Comparison of ENCODE assay signal across 8 cellular contexts in the genomic region with DNA sequence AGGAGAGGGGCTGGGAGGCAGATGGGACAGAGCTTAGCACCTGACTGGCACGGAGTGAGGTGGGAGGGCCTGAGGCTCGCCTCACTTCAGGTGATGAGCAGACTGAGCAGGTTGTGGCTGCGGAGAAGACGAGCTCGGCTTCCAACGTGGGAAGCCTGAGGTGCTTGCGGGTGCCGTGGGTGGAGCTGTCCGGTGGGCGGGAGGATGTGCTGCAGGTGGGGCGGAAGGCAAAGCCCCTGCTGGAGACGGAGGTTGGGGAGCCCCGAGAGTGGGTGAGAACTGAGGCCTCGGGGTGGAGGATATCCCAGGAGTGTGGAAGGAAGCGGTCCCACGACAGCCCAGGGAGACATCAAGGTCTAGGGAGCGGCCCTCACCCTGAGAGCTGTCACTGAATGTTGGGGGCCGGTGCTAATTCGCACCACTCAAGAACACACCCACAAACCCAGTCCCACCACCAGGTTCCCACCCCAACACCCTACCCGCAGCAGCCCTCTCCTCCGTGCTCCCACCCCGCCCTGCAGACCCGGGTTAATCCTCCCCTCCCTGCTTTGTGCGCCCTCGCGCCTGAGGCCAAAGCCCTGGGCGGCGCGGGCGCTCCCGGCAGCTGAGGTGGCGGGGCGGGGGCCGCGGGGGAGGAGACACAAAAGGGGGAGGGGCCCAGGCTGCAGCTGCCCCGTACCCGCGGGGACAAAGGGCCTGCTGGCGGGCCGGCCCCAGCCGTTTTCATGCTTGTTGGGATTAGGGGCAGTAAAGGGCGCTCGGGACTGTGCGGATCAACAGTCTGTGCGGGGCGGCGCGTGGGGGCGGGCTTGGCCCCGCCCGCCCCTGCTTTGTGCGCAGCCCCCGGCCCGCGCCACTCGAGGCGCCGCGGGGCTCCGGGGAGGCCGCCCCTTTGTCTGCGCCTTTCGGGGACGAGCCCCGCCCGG. TPM values are rescaled to one million over a fixed set of nuclear protein-coding genes. Genes with fewer than 3 reads are reported as not detected.
DNase-seq lines count a peak whose midpoint lies in the region; ATAC-seq and TF ChIP-seq lines count a peak whose summit lies in the region.

No MANE protein-coding gene starts in this region.

- peak overlapping the region; percentile 72 for H2AFZ ChIP-seq in MM.1S (ENCODE audit: low read length)

- H3K79me2 ChIP-seq in MM.1S (ENCODE audit: low read length) = no peaks in the 10 kb centered on the region

- H3K9me2 ChIP-seq in MM.1S (replicated peaks; ENCODE audit: insufficient read depth, low read length) = no peaks in the 10 kb centered on the region

- no peaks in the 10 kb centered on the region for H3K9me3 ChIP-seq in CD4-positive, alpha-beta memory T cell (ENCODE audit: control insufficient read depth in 1 of 2, low read length in 2 of 2)
- no peaks in the 10 kb centered on the region for H3K9me3 ChIP-seq in MM.1S (replicated peaks; ENCODE audit: insufficient read depth, low read length)
- no peaks in the 10 kb centered on the region for H3K9me3 ChIP-seq in mesodermal cell (ENCODE audit: control insufficient read depth, low read length)
- no peaks in the 10 kb centered on the region for H3K9me3 ChIP-seq in subcutaneous abdominal adipose tissue (ENCODE audit: control insufficient read depth in 5 of 5, low read length in 5 of 5)

- H3K36me3 Mint-ChIP-seq in CD4-positive, alpha-beta memory T cell = no peaks in the 10 kb centered on the region

- peak; percentile 17 to 49 (median 29) for DNase-seq in CD4-positive, alpha-beta memory T cell
- peak; percentile 27 for DNase-seq in MM.1S
- peak; percentile 42 for DNase-seq in activated CD4-positive, CD25-positive, alpha-beta regulatory T cell treated with anti-CD3 and anti-CD28 coated beads, Interleukin-2, amount 50 U/mL, for 72 hours
- DNase-seq in effector CD4-positive, alpha-beta T cell = peak; percentile 18
- DNase-seq in cerebellar cortex (ENCODE audit: low spot score) = no peak

- no peak for TF ChIP-seq CTCF in MM.1S (IDR thresholded peaks at IDR 0.05; ENCODE audit: low read length)

- no peaks in the 10 kb centered on the region for H3K9me3 Mint-ChIP-seq in CD4-positive, alpha-beta memory T cell

- H3K27ac ChIP-seq in CD4-positive, alpha-beta memory T cell (ENCODE audit: low read depth, low read length) = no peak overlapping the region
- H3K27ac ChIP-seq in MM.1S (ENCODE audit: low read length) (no peak overlapping the region), mesodermal cell (ENCODE audit: low read depth, low read length, severe bottlenecking) (peak overlapping the region; percentile 45), subcutaneous abdominal adipose tissue (ENCODE audit: low read depth, low read length) (no peak overlapping the region)

- peaks cover 30 to 31% of the 10 kb centered on the region in 2 donors for H3K27me3 Mint-ChIP-seq in CD4-positive, alpha-beta memory T cell

- peaks cover 13 to 21% (median 18%) of the 10 kb centered on the region in 4 donors for H3K4me1 Mint-ChIP-seq in CD4-positive, alpha-beta memory T cell

- H3K36me3 ChIP-seq in CD4-positive, alpha-beta memory T cell (ENCODE audit: insufficient read depth, low read length) = no peaks in the 10 kb centered on the region
- H3K36me3 ChIP-seq in MM.1S (replicated peaks; ENCODE audit: insufficient read depth, low read length) (no peaks in the 10 kb centered on the region), mesodermal cell (ENCODE audit: control insufficient read depth, insufficient read depth, low read length) (no peaks in the 10 kb centered on the region), subcutaneous abdominal adipose tissue (ENCODE audit: control insufficient read depth in 5 of 5, insufficient read depth in 5 of 5, low read length in 5 of 5) (peaks cover 0 to 4% (median 0%) of the 10 kb centered on the region in 5 donors)

- peak overlapping the region; percentile 77 to 94 (median 88) for H3K4me3 Mint-ChIP-seq in CD4-positive, alpha-beta memory T cell

- H4K20me1 ChIP-seq in MM.1S (ENCODE audit: insufficient read depth, low read length) = no peaks in the 10 kb centered on the region

- H3K4me3 ChIP-seq in CD4-positive, alpha-beta memory T cell (ENCODE audit: low read length in 2 of 2) = peak overlapping the region in 1 of 2 donors; percentile 42
- H3K4me3 ChIP-seq in MM.1S (ENCODE audit: low read length) (peak overlapping the region; percentile 45), mesodermal cell (ENCODE audit: extremely low read depth, insufficient read depth, low read length, poor library complexity, severe bottlenecking) (peak overlapping the region; percentile 51), subcutaneous abdominal adipose tissue (ENCODE audit: low read depth in 1 of 5, low read length in 5 of 5) (peak overlapping the region in 4 of 5 donors; percentile 36 to 62 (median 50))

- peak overlapping the region in 6 of 7 donors; percentile 17 to 78 (median 48) for H3K27ac Mint-ChIP-seq in CD4-positive, alpha-beta memory T cell

- no peaks in the 10 kb centered on the region for H3F3A ChIP-seq in MM.1S (ENCODE audit: insufficient read depth, low read length)

- intact Hi-C loops in CD4-positive, alpha-beta memory T cell (cut with micrococcal nuclease) = no loop called here

- no peak for ATAC-seq in HG03280 (IDR thresholded peaks at IDR 0.05; ENCODE audit: unreplicated experiment)

- CTCF ChIA-PET in CD4-positive, alpha-beta memory T cell (lab: Charles Lee; ENCODE audit: partially characterized antibody) = interaction anchor here (1.3 to 7.7 kb wide), 3 partner anchors 8 to 256 kb away, joined by 3 to 51 read pairs (median 7); a partner anchor contains a TSS

- POLR2A ChIA-PET in CD4-positive, alpha-beta memory T cell (lab: Charles Lee; ENCODE audit: partially characterized antibody) = interaction anchor here (1.0 to 1.4 kb wide), 2 partner anchors 10 to 62 kb away, joined by 3 to 5 read pairs; a partner anchor contains a TSS

- peaks cover 7% of the 10 kb centered on the region for H3K4me1 ChIP-seq in CD4-positive, alpha-beta memory T cell (ENCODE audit: insufficient read depth, low read length)
- H3K4me1 ChIP-seq in MM.1S (ENCODE audit: low read length) (no peaks in the 10 kb centered on the region), mesodermal cell (ENCODE audit: control insufficient read depth, insufficient read depth, low read length, poor library complexity, severe bottlenecking) (peaks cover 6% of the 10 kb centered on the region), subcutaneous abdominal adipose tissue (ENCODE audit: control insufficient read depth in 5 of 5, insufficient read depth in 5 of 5, low read length in 5 of 5) (peaks cover 0 to 15% (median 15%) of the 10 kb centered on the region in 5 donors)

- 11 to 17% methylated on average over 34 to 52 of the region's 66 CpGs for WGBS in mesodermal cell (ENCODE audit: insufficient coverage in 2 of 2), 2 experiments

- H3K27me3 ChIP-seq in CD4-positive, alpha-beta memory T cell (ENCODE audit: insufficient read depth, low read length) = peaks cover 4% of the 10 kb centered on the region
- H3K27me3 ChIP-seq in MM.1S (replicated peaks; ENCODE audit: insufficient read depth, low read length) (no peaks in the 10 kb centered on the region), subcutaneous abdominal adipose tissue (ENCODE audit: control insufficient read depth in 5 of 5, insufficient read depth in 4 of 5, low read length in 5 of 5) (peaks cover 16 to 29% (median 26%) of the 10 kb centered on the region in 5 donors)

- H3K9ac ChIP-seq in MM.1S (ENCODE audit: low read length) (no peak overlapping the region), subcutaneous abdominal adipose tissue (ENCODE audit: low read length in 5 of 5) (no peak overlapping the region)

- peak overlapping the region; percentile 81 for H3K4me2 ChIP-seq in MM.1S (ENCODE audit: low read depth, low read length)

RNA-seq across cellular contexts. Expression of a gene that starts 11.2 kb away (rescaled TPM):
- total RNA-seq in CD4-positive, alpha-beta memory T cell = 10 to 100 TPM in 1 of 2 experiments, 1 to 10 TPM in 1; 8.5 to 10.8 TPM
- 10 to 100 TPM; 13.8 to 15.2 TPM for polyA plus RNA-seq in CD4-positive, alpha-beta memory T cell
- 7.2 TPM for polyA plus RNA-seq in mesodermal cell (2013, experiment 1 of 2)
- 6.5 TPM for polyA plus RNA-seq in mesodermal cell (2013, experiment 2 of 2)
